Comparison of ENCODE assay signal across 5 cellular contexts in genomic region chr10:117424171-117424570, GRCh38.
"Had no signal": no experiment of that assay in that cellular context is flagged by ENCODE, and none has a peak within 500 bp of the region (broad histone marks: within the 10 kb centered on the region; RNA-seq: fewer than 3 reads in every experiment).

No MANE protein-coding gene starts in this region.

- H3K4me3 ChIP-seq: GM23248, HAP-1 had no signal

- H2AFZ ChIP-seq: GM23248 had no signal

- H3K36me3 ChIP-seq: HAP-1 had no signal

- H3K9me3 ChIP-seq: HAP-1 had no signal

- H3K9ac ChIP-seq: GM23248 had no signal

- H3K27ac ChIP-seq: GM23248, HL-60 had no signal

- DNase-seq: GM23248, GOT3, HFFc6 had no signal
